8 cellular contexts compared by ENCODE assay signal in genomic region chr6:150072201-150072600, GRCh38. TPM values are rescaled to one million over a fixed set of nuclear protein-coding genes. Genes with fewer than 3 reads are reported as not detected.
DNase-seq lines count a peak whose midpoint lies in the region; ATAC-seq and TF ChIP-seq lines count a peak whose summit lies in the region.

No MANE protein-coding gene starts in this region.

- H3K27ac ChIP-seq in lung (ENCODE audit: low read depth in 1 of 2, low read length in 1 of 2): no peak overlapping the region

- H3K27me3 ChIP-seq in lung (ENCODE audit: control insufficient read depth, insufficient read depth): no peaks in the 10 kb centered on the region

- DNase-seq in Daoy (ENCODE audit: low read depth) (peak; percentile 96), NAMALWA (ENCODE audit: low spot score) (peak; percentile 37), lung (ENCODE audit: low spot score) (peak; percentile 87), SKM-1 (lab: John Stamatoyannopoulos, UW; ENCODE audit: unreplicated experiment) (no peak), midbrain (lab: John Stamatoyannopoulos, UW) (no peak), NCI-H82 (lab: John Stamatoyannopoulos, UW) (no peak), cerebellar nuclear complex (lab: John Stamatoyannopoulos, UW) (no peak)
- DNase-seq in activated T-cell treated with anti-CD3 and anti-CD28 coated beads, Interleukin-2, amount 50 U/mL, for 1 hour: peak; percentile 34

- H3K4me3 ChIP-seq in lung: no peak overlapping the region

- no peak for TF ChIP-seq CTCF in lung (IDR thresholded peaks at IDR 0.05; ENCODE audit: control extremely low read depth, extremely low read depth)

- H3K36me3 ChIP-seq in lung (ENCODE audit: control insufficient read depth in 2 of 2, insufficient read depth in 2 of 2, low read length in 2 of 2): no peaks in the 10 kb centered on the region

- 47 to 71% methylated on average over 8 of the region's 8 CpGs for WGBS in lung, 2 donors

- no peaks in the 10 kb centered on the region for H3K9me3 ChIP-seq in lung (ENCODE audit: control insufficient read depth in 2 of 2, insufficient read depth in 1 of 2, low read length in 1 of 2)

- ATAC-seq in lung (ENCODE audit: insufficient read depth, low FRiP score): peak; percentile 41

- peaks cover 0 to 9% of the 10 kb centered on the region in 2 donors for H3K4me1 ChIP-seq in lung (ENCODE audit: control insufficient read depth in 2 of 2, insufficient read depth in 2 of 2, low read length in 2 of 2)

RNA-seq across cellular contexts. Expression of gene ULBP3, which starts 3.3 kb away (rescaled TPM):
- 27.3 and 36.4 TPM in 2 replicates for total RNA-seq in Daoy (2014; rRNA removed; shearing (Covaris generic))
- total RNA-seq in lung: 1 to 10 TPM; 5.7 to 6.8 TPM
- 1 to 10 TPM; 1.4 to 2.2 TPM for polyA plus RNA-seq in lung

RNA-seq across cellular contexts. Expression of gene RAET1L, which starts 46.9 kb away (rescaled TPM):
- 0.36 and 1.1 TPM in 2 replicates for total RNA-seq in Daoy (2014; rRNA removed; shearing (Covaris generic))
- total RNA-seq in lung: not detected
- under 1 TPM in 1 of 2 donors, not detected in 1; 0.06 TPM for polyA plus RNA-seq in lung

Comparison
In these comparisons a context has a peak if more than half of its experiments do, and no peak if none do; other contexts are left out.
1. DNase-seq: peak in Daoy (single experiment), NAMALWA (single experiment), activated T-cell treated with anti-CD3 and anti-CD28 coated beads, Interleukin-2, amount 50 U/mL, for 1 hour (single experiment) and lung (single experiment); none in SKM-1 (single experiment), midbrain (single experiment), NCI-H82 (single experiment) and cerebellar nuclear complex (0 of 2).